ENCODE assay signal across 21 cellular contexts in genomic region chr15:35671981-35672380, GRCh38.
DNase-seq lines count a peak whose midpoint lies in the region; ATAC-seq, FAIRE-seq and TF ChIP-seq lines count a peak whose summit lies in the region.
"Had no signal": no experiment of that assay in that cellular context is flagged by ENCODE, and none has a peak within 500 bp of the region (broad histone marks: within the 10 kb centered on the region; RNA-seq: fewer than 3 reads in every experiment).

No MANE protein-coding gene starts in this region.

- no peak for FAIRE-seq in endothelial cell of umbilical vein (lab: Jason Lieb, UNC)
- FAIRE-seq in H54 (lab: Jason Lieb, UNC): no peak
- FAIRE-seq: D721Med had no signal

- 27 to 40% methylated on average over 1 of the region's 1 CpG for WGBS in heart right ventricle, 2 donors

- ATAC-seq in heart right ventricle (peak in 3 of 8 donors; percentile 27 to 51 (median 39)), gastrocnemius medialis (peak; percentile 80), HG03139 (IDR thresholded peaks at IDR 0.05; ENCODE audit: unreplicated experiment) (no peak)

- no peaks in the 10 kb centered on the region for H3K9me1 ChIP-seq in endothelial cell of umbilical vein (replicated peaks; ENCODE audit: control insufficient read depth, extremely low read depth, insufficient read depth, low read length)

- CTCF ChIA-PET in endothelial cell of umbilical vein (lab: Charles Lee): interaction anchor here (1.0 to 3.3 kb wide), 6 partner anchors 13 to 66 kb away, joined by 3 to 16 read pairs (median 4); no protein-coding TSS in a partner anchor

- no peak overlapping the region for H2AFZ ChIP-seq in endothelial cell of umbilical vein (ENCODE audit: low read depth, low read length)

- POLR2A ChIA-PET in endothelial cell of umbilical vein (lab: Charles Lee): interaction anchor here (0.6 to 1.9 kb wide), 2 partner anchors 26 to 66 kb away, joined by 3 to 10 read pairs; no protein-coding TSS in a partner anchor

- no peaks in the 10 kb centered on the region for H4K20me1 ChIP-seq in endothelial cell of umbilical vein (replicated peaks; ENCODE audit: control insufficient read depth, extremely low read depth, insufficient read depth, low read length)

- no peak overlapping the region for H3K4me2 ChIP-seq in endothelial cell of umbilical vein (ENCODE audit: insufficient read depth, low read length)

- no peak overlapping the region for H3K9ac ChIP-seq in endothelial cell of umbilical vein (replicated peaks; ENCODE audit: extremely low read depth, insufficient read depth, low read length)

- no peak for TF ChIP-seq POLR2A in endothelial cell of umbilical vein (IDR thresholded peaks at IDR 0.05; ENCODE audit: low read depth, low read length)
- no peak for TF ChIP-seq POLR2A in gastrocnemius medialis (IDR thresholded peaks at IDR 0.05)
- TF ChIP-seq POLR2A in H54 (IDR thresholded peaks at IDR 0.05; ENCODE audit: low read depth, low read length): no peak

- in situ Hi-C loops in gastrocnemius medialis (cut with MboI; ENCODE audit: low sequenced_read_pairs in 4 of 4): no loop called here

- intact Hi-C loops in heart right ventricle (cut with DNase I) (loop anchor here in 3 of 10 donors (2.0 to 10.0 kb wide), 4 partner anchors 19 to 150 kb away; partner anchors contain the start of gene DPH6 (in 1 of the 3)), cardiac septum (cut with DNase I) (no loop called here), endothelial cell of umbilical vein (cut with micrococcal nuclease) (no loop called here), gastrocnemius medialis (cut with DNase I; ENCODE audit: low total_unique reads) (no loop called here)

- peaks cover 3 to 71% (median 61%) of the 10 kb centered on the region in 9 donors for H3K4me1 ChIP-seq in heart right ventricle
- H3K4me1 ChIP-seq in endothelial cell of umbilical vein (ENCODE audit: control insufficient read depth, extremely low read depth, insufficient read depth, low read length): peaks cover 54% of the 10 kb centered on the region
- peaks cover 31 to 46% of the 10 kb centered on the region in 2 donors for H3K4me1 ChIP-seq in gastrocnemius medialis

- H3K4me3 ChIP-seq in heart right ventricle (no peak overlapping the region), endothelial cell of umbilical vein (replicated peaks in 1 of 3; ENCODE audit: insufficient read depth in 1 of 3, low read depth in 1 of 3, low read length in 3 of 3) (no peak overlapping the region), gastrocnemius medialis (no peak overlapping the region)
- H3K4me3 ChIP-seq: SK-N-MC had no signal

- H3K36me3 ChIP-seq in heart right ventricle (no peaks in the 10 kb centered on the region), endothelial cell of umbilical vein (ENCODE audit: control insufficient read depth in 2 of 2, extremely low read depth in 1 of 2, insufficient read depth in 2 of 2, low read length in 2 of 2) (no peaks in the 10 kb centered on the region), gastrocnemius medialis (no peaks in the 10 kb centered on the region)

- H3K9me3 ChIP-seq in heart right ventricle (no peaks in the 10 kb centered on the region), endothelial cell of umbilical vein (replicated peaks; ENCODE audit: control insufficient read depth, insufficient read depth, low read length) (no peaks in the 10 kb centered on the region), gastrocnemius medialis (no peaks in the 10 kb centered on the region)

- DNase-seq in heart right ventricle: no peak
- DNase-seq in cardiac septum (ENCODE audit: low spot score): no peak
- DNase-seq in endothelial cell of umbilical vein (ENCODE audit: low read depth, low spot score): no peak
- DNase-seq in kidney tubule cell (ENCODE audit: low spot score): peak; percentile 25
- no peak for DNase-seq in gastrocnemius medialis
- DNase-seq in H54 (ENCODE audit: insufficient read length, low spot score): no peak
- no peak for DNase-seq in UCSD-AML1 (lab: John Stamatoyannopoulos, UW; ENCODE audit: unreplicated experiment)
- DNase-seq: CD4-positive, alpha-beta T cell; H7; NCI-H1048; NCI-H1417; NCI-H1694; NCI-H2029 treated with DMSO at 0.1 percent for 48 hours; NCI-H2227 treated with DMSO at 0.1 percent for 48 hours; NCI-H510A; NCI-H69; SIG-M5 had no signal

- H3K27me3 ChIP-seq in heart right ventricle (no peaks in the 10 kb centered on the region), endothelial cell of umbilical vein (ENCODE audit: control insufficient read depth in 2 of 2, insufficient read depth in 2 of 2, low read length in 2 of 2) (no peaks in the 10 kb centered on the region), gastrocnemius medialis (no peaks in the 10 kb centered on the region)

- peak overlapping the region in 6 of 10 donors; percentile 35 to 82 (median 60) for H3K27ac ChIP-seq in heart right ventricle
- H3K27ac ChIP-seq in endothelial cell of umbilical vein (ENCODE audit: insufficient read depth, low read depth, low read length): peak overlapping the region; percentile 71
- H3K27ac ChIP-seq in gastrocnemius medialis: peak overlapping the region in 2 of 4 donors; percentile 37 to 41
- H3K27ac ChIP-seq: RWPE1, SK-N-MC had no signal

- no peak for TF ChIP-seq CTCF in heart right ventricle (IDR thresholded peaks at IDR 0.05)
- no peak for TF ChIP-seq CTCF in endothelial cell of umbilical vein (IDR thresholded peaks at IDR 0.05; ENCODE audit: extremely low read depth in 1 of 2, insufficient read depth in 1 of 2, low read depth in 1 of 2, low read length in 2 of 2)
- no peak for TF ChIP-seq CTCF in gastrocnemius medialis (IDR thresholded peaks at IDR 0.05 in 4 of 5, conservative IDR thresholded peaks at IDR 0.05 in 1 of 5)

- dilution Hi-C loops in endothelial cell of umbilical vein (cut with MboI; ENCODE audit: extremely low pct_ligation_motif_present, low sequenced_read_pairs): no loop called here

- no peaks in the 10 kb centered on the region for H3K79me2 ChIP-seq in endothelial cell of umbilical vein (ENCODE audit: control insufficient read depth, insufficient read depth, low read length)

- no TSS peak for BruUV-seq in endothelial cell of umbilical vein (replicated peaks; lab: Mats Ljungman, UMichigan)

TF ChIP-seq in endothelial cell of umbilical vein, 7 proteins besides CTCF, POLR2A, EP300 and RAD21:
- no peak for TF ChIP-seq MYC (IDR thresholded peaks at IDR 0.05; ENCODE audit: low read depth, low read length)
- no peak for TF ChIP-seq FOS (IDR thresholded peaks at IDR 0.05; ENCODE audit: borderline replicate concordance, insufficient read depth, low read length)
- no peak for TF ChIP-seq EZH2 (IDR thresholded peaks at IDR 0.05; ENCODE audit: borderline replicate concordance, low read depth, low read length, severe bottlenecking)
- no peak for TF ChIP-seq JUN (IDR thresholded peaks at IDR 0.05; ENCODE audit: borderline replicate concordance, insufficient read depth, insufficient read length, low read depth)
- TF ChIP-seq GATA2 (IDR thresholded peaks at IDR 0.05; ENCODE audit: insufficient read depth, insufficient read length, low read depth, low read length): no peak
- no peak for TF ChIP-seq POLR2AphosphoS5 (IDR thresholded peaks at IDR 0.05; ENCODE audit: insufficient read depth, low read depth, low read length)
- no peak for TF ChIP-seq MAX (IDR thresholded peaks at IDR 0.05; ENCODE audit: insufficient read depth, insufficient read length)
